Comparison of ENCODE assay signal across 8 cellular contexts in the genomic region with DNA sequence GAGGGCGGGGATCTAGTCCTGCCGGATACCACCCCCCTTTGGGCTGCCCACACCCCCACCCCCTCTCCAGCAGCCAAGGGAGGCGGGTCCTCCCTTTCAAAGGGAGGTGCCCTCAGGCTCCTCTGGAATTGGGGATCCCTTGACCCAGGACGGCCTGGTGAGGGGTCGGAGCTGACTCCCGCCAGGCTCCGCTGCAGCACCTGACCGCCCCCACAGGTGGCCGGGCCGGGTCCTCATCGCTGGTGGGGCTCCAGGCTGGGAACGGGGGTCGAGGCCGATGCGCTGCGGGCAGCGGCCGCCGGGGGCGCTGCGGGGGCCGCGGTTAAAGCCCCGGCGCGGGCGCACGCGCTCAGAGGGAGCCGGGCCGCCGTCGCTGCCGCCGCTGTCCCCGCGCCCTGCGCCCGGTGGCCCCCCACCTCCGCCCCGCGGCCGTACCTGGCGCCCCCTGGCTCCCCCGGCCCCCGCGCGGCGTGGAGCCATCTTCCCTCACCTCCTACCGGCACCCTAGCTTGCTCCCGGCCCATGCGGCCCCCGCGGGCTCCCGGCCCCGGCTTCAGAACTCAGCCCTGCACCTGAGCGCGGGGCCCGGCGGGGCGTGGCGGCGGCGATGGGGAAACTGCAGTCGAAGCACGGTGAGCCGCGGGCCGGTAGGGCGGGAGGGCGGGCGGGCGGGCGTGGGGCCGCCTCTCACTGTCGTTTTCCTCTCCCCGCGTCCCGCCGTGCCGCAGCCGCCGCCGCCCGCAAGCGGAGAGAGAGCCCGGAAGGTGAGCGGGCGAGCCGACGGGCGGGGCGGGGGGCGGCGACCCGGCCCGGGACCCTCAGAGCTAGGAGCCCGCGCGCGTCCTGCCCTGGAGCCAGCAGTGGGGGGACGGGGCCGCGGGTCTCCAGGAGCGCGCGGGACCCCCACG. TPM values are rescaled to one million over a fixed set of nuclear protein-coding genes. Genes with fewer than 3 reads are reported as not detected.
DNase-seq lines count a peak whose midpoint lies in the region; ATAC-seq, FAIRE-seq and TF ChIP-seq lines count a peak whose summit lies in the region.

A gene with protein sequence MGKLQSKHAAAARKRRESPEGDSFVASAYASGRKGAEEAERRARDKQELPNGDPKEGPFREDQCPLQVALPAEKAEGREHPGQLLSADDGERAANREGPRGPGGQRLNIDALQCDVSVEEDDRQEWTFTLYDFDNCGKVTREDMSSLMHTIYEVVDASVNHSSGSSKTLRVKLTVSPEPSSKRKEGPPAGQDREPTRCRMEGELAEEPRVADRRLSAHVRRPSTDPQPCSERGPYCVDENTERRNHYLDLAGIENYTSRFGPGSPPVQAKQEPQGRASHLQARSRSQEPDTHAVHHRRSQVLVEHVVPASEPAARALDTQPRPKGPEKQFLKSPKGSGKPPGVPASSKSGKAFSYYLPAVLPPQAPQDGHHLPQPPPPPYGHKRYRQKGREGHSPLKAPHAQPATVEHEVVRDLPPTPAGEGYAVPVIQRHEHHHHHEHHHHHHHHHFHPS (plus strand): TSS at position 352 of the 908 bp plus-strand sequence. CDS start 256 bp downstream, at position 608.

- H3K4me3 ChIP-seq in GM23248, result no peak within 1 kb of the TSS
- no peak within 1 kb of the TSS for H3K4me3 ChIP-seq in GM12878
- peak within 1 kb of the TSS in 1 of 2 donors; percentile 20 for H3K4me3 ChIP-seq in kidney (ENCODE audit: low read length in 2 of 2)

- BruUV-seq in GM12878 (replicated peaks; lab: Mats Ljungman, UMichigan), result no TSS peak

- POLR2A ChIA-PET in CD4-positive, alpha-beta T cell (lab: Charles Lee), result interaction anchor here (0.7 kb wide), 1 partner anchor 62 kb away, joined by 3 read pairs; no protein-coding TSS in a partner anchor
- POLR2A ChIA-PET in GM12878 (lab: Charles Lee), result no interaction called here

- H3K36me3 ChIP-seq in GM23248 (ENCODE audit: low read depth), result no peaks in the 10 kb centered on the region
- H3K36me3 ChIP-seq in GM12878 (ENCODE audit: control insufficient read depth in 2 of 2, insufficient read depth in 2 of 2, low read length in 1 of 2), result no peaks in the 10 kb centered on the region
- no peaks in the 10 kb centered on the region for H3K36me3 ChIP-seq in kidney (ENCODE audit: control insufficient read depth in 1 of 2, insufficient read depth in 2 of 2, low read length in 2 of 2)

- H3K4me1 Mint-ChIP-seq in CD4-positive, alpha-beta T cell (ENCODE audit: low read depth), result peaks cover 20% of the 10 kb centered on the region

- H3K4me2 ChIP-seq in GM23248 (ENCODE audit: unreplicated experiment), result no peak within 1 kb of the TSS
- H3K4me2 ChIP-seq in GM12878 (ENCODE audit: control insufficient read depth, insufficient read depth), result 0 out of 2 replicates have a peak within 1 kb of the TSS, but pooled peaks have one; percentile 17

- no peak within 1 kb of the TSS for H3K27ac Mint-ChIP-seq in CD4-positive, alpha-beta T cell

- H3K4me1 ChIP-seq in GM23248 (ENCODE audit: insufficient read depth) (no peaks in the 10 kb centered on the region), GM12878 (ENCODE audit: control insufficient read depth, insufficient read depth, low read length) (no peaks in the 10 kb centered on the region), kidney (ENCODE audit: control insufficient read depth in 1 of 2, insufficient read depth in 1 of 2, low read depth in 1 of 2, low read length in 2 of 2) (peaks cover 0 to 25% of the 10 kb centered on the region in 2 donors)

- no peak for FAIRE-seq in GM12878 (lab: Jason Lieb, UNC)
- FAIRE-seq in kidney (lab: Jason Lieb, UNC), result no peak

- H3K79me2 ChIP-seq in GM23248 (ENCODE audit: insufficient read depth) (no peaks in the 10 kb centered on the region), GM12878 (ENCODE audit: control insufficient read depth, insufficient read depth, low read length) (no peaks in the 10 kb centered on the region)

- in situ Hi-C loops in GM23248 (cut with MboI), result no loop called here
- in situ Hi-C loops in GM12878 (cut with MboI), result no loop called here

- H3K27me3 Mint-ChIP-seq in CD4-positive, alpha-beta T cell, result peaks cover 49% of the 10 kb centered on the region

- H3K4me3 Mint-ChIP-seq in CD4-positive, alpha-beta T cell, result peak within 1 kb of the TSS; percentile 82

- peak; percentile 46; the same call in 1 of the 2 replicates for TF ChIP-seq POLR2A in GM12878 (IDR thresholded peaks at IDR 0.05; ENCODE audit: low read depth, low read length)

- H3K9me3 Mint-ChIP-seq in CD4-positive, alpha-beta T cell, result no peaks in the 10 kb centered on the region

- TF ChIP-seq EP300 in GM12878 (IDR thresholded peaks at IDR 0.05; ENCODE audit: borderline replicate concordance in 1 of 2, control insufficient read depth in 1 of 2, low read depth in 2 of 2, low read length in 2 of 2), result no peak

- peak in 4 of 10 experiments; percentile 23 to 57 (median 36) for DNase-seq in CD4-positive, alpha-beta T cell
- DNase-seq in GM23248 (peak; percentile 56), GM12878 (ENCODE audit: low read depth, low spot score) (no peak), kidney (peak; percentile 76), NCI-H1436 (lab: John Stamatoyannopoulos, UW) (no peak)
- DNase-seq in stimulated activated CD8-positive, alpha-beta memory T cell treated with anti-CD3 and anti-CD28 coated beads, Interleukin-4, amount 100 ng/mL, for 24 hours (ENCODE audit: low read depth), result peak; percentile 22
- DNase-seq in NK-92 treated with Interleukin-12 subunit alpha and Interleukin-12 subunit beta, amount 100 ng/mL, for 24 hours (lab: John Stamatoyannopoulos, UW), result no peak

- H2AFZ ChIP-seq in GM23248 (no peak within 1 kb of the TSS), GM12878 (ENCODE audit: control insufficient read depth, low read depth, low read length) (no peak within 1 kb of the TSS; the same call in 1 of the 2 replicates)

- CTCF ChIA-PET in CD4-positive, alpha-beta T cell (lab: Charles Lee), result no interaction called here
- CTCF ChIA-PET in GM12878 (lab: Yijun Ruan, JAX), result no interaction called here

- H3K9me3 ChIP-seq in CD4-positive, alpha-beta T cell (ENCODE audit: control insufficient read depth, low read length), result no peaks in the 10 kb centered on the region
- no peaks in the 10 kb centered on the region for H3K9me3 ChIP-seq in GM23248 (ENCODE audit: low read depth)
- no peaks in the 10 kb centered on the region for H3K9me3 ChIP-seq in GM12878 (replicated peaks; ENCODE audit: control insufficient read depth, insufficient read depth, low read length)
- H3K9me3 ChIP-seq in kidney (ENCODE audit: control insufficient read depth in 1 of 2, low read length in 2 of 2), result no peaks in the 10 kb centered on the region

- RAD21 ChIA-PET in GM12878 (lab: Charles Lee; ENCODE audit: unreplicated experiment), result no interaction called here

- peak; percentile 27 for TF ChIP-seq CTCF in CD4-positive, alpha-beta T cell (IDR thresholded peaks at IDR 0.05)
- TF ChIP-seq CTCF in GM12878 (IDR thresholded peaks at IDR 0.05 in 2 of 3, conservative IDR thresholded peaks at IDR 0.05 in 1 of 3; ENCODE audit: control insufficient read depth in 2 of 3, extremely low read depth in 1 of 3, insufficient read depth in 1 of 3, low read depth in 3 of 3, low read length in 3 of 3) (peak; percentile 33 to 44 (median 43); a peak in 5 of 6 replicates), kidney (IDR thresholded peaks at IDR 0.05; ENCODE audit: borderline replicate concordance, extremely low read depth, insufficient read depth) (peak; percentile 59)

- H3K27ac ChIP-seq in CD4-positive, alpha-beta T cell (ENCODE audit: low read depth, low read length), result no peak within 1 kb of the TSS
- no peak within 1 kb of the TSS for H3K27ac ChIP-seq in GM23248
- no peak within 1 kb of the TSS for H3K27ac ChIP-seq in GM12878 (ENCODE audit: control insufficient read depth, insufficient read depth)
- no peak within 1 kb of the TSS for H3K27ac ChIP-seq in kidney (ENCODE audit: low read depth in 2 of 2, low read length in 2 of 2)

- ATAC-seq in CD4-positive, alpha-beta T cell (ENCODE audit: poor library complexity), result peak; percentile 57
- ATAC-seq in GM12878, result peak; percentile 76

- no peaks in the 10 kb centered on the region for H3F3A ChIP-seq in GM23248 (ENCODE audit: insufficient read depth)

- no peaks in the 10 kb centered on the region for H3K9me2 ChIP-seq in GM23248 (ENCODE audit: insufficient read depth)

- peaks cover 67% of the 10 kb centered on the region for H3K27me3 ChIP-seq in CD4-positive, alpha-beta T cell (ENCODE audit: control insufficient read depth, insufficient read depth, low read length)
- H3K27me3 ChIP-seq in GM23248 (replicated peaks; ENCODE audit: insufficient read depth), result peaks cover 50% of the 10 kb centered on the region
- H3K27me3 ChIP-seq in GM12878 (replicated peaks in 1 of 2; ENCODE audit: control insufficient read depth in 2 of 2, insufficient read depth in 2 of 2, low read length in 1 of 2), result peaks cover 7 to 11% of the 10 kb centered on the region in 2 experiments; a peak in 3 of 4 replicates

- no peaks in the 10 kb centered on the region for H3K36me3 Mint-ChIP-seq in CD4-positive, alpha-beta T cell (ENCODE audit: low read depth)

- H3K9ac ChIP-seq in GM23248 (no peak within 1 kb of the TSS), GM12878 (ENCODE audit: control insufficient read depth, insufficient read depth, low read length) (no peak within 1 kb of the TSS), kidney (ENCODE audit: low read length in 2 of 2) (no peak within 1 kb of the TSS)

- intact Hi-C loops in CD4-positive, alpha-beta T cell (cut with DNase I, micrococcal nuclease), result no loop called here
- intact Hi-C loops in GM12878 (cut with micrococcal nuclease; ENCODE audit: unreplicated experiment) (no loop called here), kidney (cut with DNase I) (no loop called here)

- SMC1A ChIA-PET in GM12878 (lab: Charles Lee; ENCODE audit: uncharacterized antibody, unreplicated experiment), result no interaction called here

- TF ChIP-seq RAD21 in GM12878 (IDR thresholded peaks at IDR 0.05; ENCODE audit: insufficient read depth, low read depth, low read length), result no peak

- 3% methylated on average over 26 to 41 of the region's 108 CpGs for WGBS in GM23248 (ENCODE audit: low coverage in 1 of 2, low lambda C conversion rate in 2 of 2, missing lambda C conversion rate in 2 of 2), 2 experiments
- 4% methylated on average over 20 of the region's 108 CpGs for WGBS in GM12878 (ENCODE audit: insufficient coverage, insufficient replicate concordance, low lambda C conversion rate, missing lambda C conversion rate)

- H4K20me1 ChIP-seq in GM23248 (ENCODE audit: insufficient read depth) (no peaks in the 10 kb centered on the region), GM12878 (ENCODE audit: control insufficient read depth, insufficient read depth) (no peaks in the 10 kb centered on the region)

RNA-seq across cellular contexts. Expression of the gene that starts here (rescaled TPM):
- total RNA-seq in CD4-positive, alpha-beta T cell, result under 1 TPM; 0.17 to 0.30 TPM
- not detected in 2 replicates for total RNA-seq in GM23248 (2014; rRNA removed; shearing (Covaris generic))
- polyA plus RNA-seq in GM23248 (2016; fragmentation: Nextera tagmentation; extraction: Ambion mirVana) (not detected in 2 replicates), GM12878 (2011; rRNA removed) (not detected in 2 replicates), GM12878 (2014; fragmentation: Illumina TruSeq; extraction: Trizol) (not detected in 2 replicates), GM12878 (2014; fragmentation: Nextera tagmentation; extraction: Ambion mirVana) (not detected), GM12878 (2014; rRNA removed) (0.13 TPM in 1 of 2 replicates, not detected in the other), GM12878 (2016; fragmentation: Nextera tagmentation; extraction: Ambion mirVana) (under 1 TPM; 0.20 to 0.83 TPM), kidney (ENCODE audit: insufficient read depth, low read depth, low replicate concordance) (7.9 TPM)
- 116 TPM for polyA plus RNA-seq in PFSK-1 (2012; ENCODE audit: insufficient read length, low read depth)
- total RNA-seq in GM12878 (2013; cell fraction: nucleolus; rRNA removed), result 0.54 and 1.0 TPM in 2 replicates
- total RNA-seq in GM12878 (2014; rRNA removed) (not detected in 2 replicates), GM12878 (2014; rRNA removed; fragmentation: Illumina TruSeq; extraction: Trizol) (not detected in 2 replicates), GM12878 (2021) (0.13 and 0.26 TPM in 2 replicates), kidney (14.1 TPM)
- 0.18 TPM for polyA plus RNA-seq in GM12878 (2011; ENCODE audit: low read depth)
- polyA plus RNA-seq in GM12878 (2011; cell fraction: cytosol; rRNA removed), result not detected in 2 replicates
- polyA plus RNA-seq in GM12878 (2011; cell fraction: nucleus; rRNA removed), result not detected in 2 replicates
- 0.67 and 0.89 TPM in 2 replicates for polyA plus RNA-seq in GM12878 (2012)
- polyA minus RNA-seq in GM12878 (2011; rRNA and poly(A)+ RNA removed), result not detected in 2 replicates
- not detected in 2 replicates for polyA minus RNA-seq in GM12878 (2011; cell fraction: cytosol; rRNA and poly(A)+ RNA removed)
- polyA minus RNA-seq in GM12878 (2011; cell fraction: nucleus; rRNA and poly(A)+ RNA removed), result not detected in 2 replicates

Comparison
In these comparisons a context has a peak if more than half of its experiments do, and no peak if none do; other contexts are left out.
1. Peak in ATAC-seq in CD4-positive, alpha-beta T cell; RNA of the gene not detected or under 1 TPM.
2. Peak in DNase-seq in GM23248; RNA of the gene not detected or under 1 TPM.
3. DNase-seq: peak in kidney (single experiment) and stimulated activated CD8-positive, alpha-beta memory T cell treated with anti-CD3 and anti-CD28 coated beads, Interleukin-4, amount 100 ng/mL, for 24 hours (single experiment); none in GM12878 (single experiment), NCI-H1436 (single experiment) and NK-92 treated with Interleukin-12 subunit alpha and Interleukin-12 subunit beta, amount 100 ng/mL, for 24 hours (single experiment).
4. Peak in every context shown above with its lines, with median percentiles within 50 percentile points of each other: CTCF ChIP-seq.